Comparison of ENCODE assay signal across 25 cellular contexts in genomic region chr2:108436976-108437375, GRCh38. TPM values are rescaled to one million over a fixed set of nuclear protein-coding genes. Genes with fewer than 3 reads are reported as not detected.
DNase-seq lines count a peak whose midpoint lies in the region; ATAC-seq and TF ChIP-seq lines count a peak whose summit lies in the region.
"Had no signal": no experiment of that assay in that cellular context is flagged by ENCODE, and none has a peak within 500 bp of the region (broad histone marks: within the 10 kb centered on the region; RNA-seq: fewer than 3 reads in every experiment).

No MANE protein-coding gene starts in this region.

- H3K27me3 Mint-ChIP-seq in activated CD8-positive, alpha-beta T cell treated with anti-CD3 and anti-CD28 coated beads for 36 hours, result no peaks in the 10 kb centered on the region
- H3K27me3 Mint-ChIP-seq in endothelial cell (ENCODE audit: unreplicated experiment), result peaks cover 1% of the 10 kb centered on the region

- no peak for TF ChIP-seq POLR2A in gastroesophageal sphincter (IDR thresholded peaks at IDR 0.05)

- H3K4me1 Mint-ChIP-seq in activated CD8-positive, alpha-beta T cell treated with anti-CD3 and anti-CD28 coated beads for 36 hours (ENCODE audit: low read depth), result peaks cover 15% of the 10 kb centered on the region
- H3K4me1 Mint-ChIP-seq in endothelial cell (ENCODE audit: unreplicated experiment), result peaks cover 29% of the 10 kb centered on the region

- peak overlapping the region; percentile 88 for H3K27ac Mint-ChIP-seq in activated CD8-positive, alpha-beta T cell treated with anti-CD3 and anti-CD28 coated beads for 36 hours
- no peak overlapping the region for H3K27ac Mint-ChIP-seq in endothelial cell (ENCODE audit: unreplicated experiment)
- H3K27ac Mint-ChIP-seq: B cell had no signal

- H3K36me3 ChIP-seq in effector memory CD4-positive, alpha-beta T cell (ENCODE audit: control insufficient read depth, insufficient read depth, low read length), result no peaks in the 10 kb centered on the region
- no peaks in the 10 kb centered on the region for H3K36me3 ChIP-seq in gastroesophageal sphincter
- H3K36me3 ChIP-seq: Peyer's patch had no signal

- H3K4me3 Mint-ChIP-seq in activated CD8-positive, alpha-beta T cell treated with anti-CD3 and anti-CD28 coated beads for 36 hours, result peak overlapping the region; percentile 31
- H3K4me3 Mint-ChIP-seq in endothelial cell (ENCODE audit: unreplicated experiment), result peak overlapping the region; percentile 54
- H3K4me3 Mint-ChIP-seq: B cell had no signal

- H3K9me3 ChIP-seq in effector memory CD4-positive, alpha-beta T cell (ENCODE audit: control insufficient read depth, low read length), result no peaks in the 10 kb centered on the region
- no peaks in the 10 kb centered on the region for H3K9me3 ChIP-seq in gastroesophageal sphincter
- H3K9me3 ChIP-seq: Peyer's patch had no signal

- TF ChIP-seq CTCF in activated CD8-positive, alpha-beta T cell treated with anti-CD3 and anti-CD28 coated beads for 36 hours (IDR thresholded peaks at IDR 0.05), result no peak
- TF ChIP-seq CTCF in endothelial cell (IDR thresholded peaks at IDR 0.05; ENCODE audit: unreplicated experiment) (no peak), gastroesophageal sphincter (IDR thresholded peaks at IDR 0.05) (no peak)

- no peaks in the 10 kb centered on the region for H3K36me3 Mint-ChIP-seq in activated CD8-positive, alpha-beta T cell treated with anti-CD3 and anti-CD28 coated beads for 36 hours (ENCODE audit: low read depth)
- peaks cover 31% of the 10 kb centered on the region for H3K36me3 Mint-ChIP-seq in endothelial cell (ENCODE audit: low read depth, unreplicated experiment)

- peak; percentile 65 for ATAC-seq in activated CD8-positive, alpha-beta T cell treated with anti-CD3 and anti-CD28 coated beads for 36 hours
- no peak for ATAC-seq in gastroesophageal sphincter
- ATAC-seq: HCT116, HepG2 had no signal

- no peak for TF ChIP-seq EP300 in gastroesophageal sphincter (IDR thresholded peaks at IDR 0.05)

- H3K9me3 Mint-ChIP-seq in activated CD8-positive, alpha-beta T cell treated with anti-CD3 and anti-CD28 coated beads for 36 hours, result no peaks in the 10 kb centered on the region
- peaks cover 4% of the 10 kb centered on the region for H3K9me3 Mint-ChIP-seq in endothelial cell (ENCODE audit: unreplicated experiment)

- in situ Hi-C loops in KBM-7 (cut with MboI; ENCODE audit: low pct_unique_long_range_greater_than_20kb, low sequenced_read_pairs), result no loop called here

- no peak overlapping the region for H3K4me3 ChIP-seq in effector memory CD4-positive, alpha-beta T cell (ENCODE audit: insufficient read depth, low read depth, low read length, poor library complexity, severe bottlenecking)
- H3K4me3 ChIP-seq in gastroesophageal sphincter, result no peak overlapping the region
- H3K4me3 ChIP-seq: Peyer's patch, SK-N-MC had no signal

- intact Hi-C loops in activated CD8-positive, alpha-beta T cell treated with anti-CD3 and anti-CD28 coated beads for 36 hours (cut with micrococcal nuclease), result no loop called here

- CTCF ChIA-PET in activated CD8-positive, alpha-beta T cell treated with anti-CD3 and anti-CD28 coated beads for 36 hours (lab: Charles Lee), result no interaction called here

- WGBS in gastroesophageal sphincter (ENCODE audit: low coverage in 1 of 2), 2 donors, result 40 to 47% methylated on average over 1 of the region's 1 CpG

- no peaks in the 10 kb centered on the region for H3K27me3 ChIP-seq in effector memory CD4-positive, alpha-beta T cell (replicated peaks; ENCODE audit: control insufficient read depth, insufficient read depth, low read length, poor library complexity, severe bottlenecking)
- no peaks in the 10 kb centered on the region for H3K27me3 ChIP-seq in gastroesophageal sphincter
- H3K27me3 ChIP-seq: Peyer's patch had no signal

- no peaks in the 10 kb centered on the region for H3K4me1 ChIP-seq in effector memory CD4-positive, alpha-beta T cell (ENCODE audit: control insufficient read depth, insufficient read depth, low read length, poor library complexity, severe bottlenecking)
- no peaks in the 10 kb centered on the region for H3K4me1 ChIP-seq in gastroesophageal sphincter
- H3K4me1 ChIP-seq: Peyer's patch had no signal

- DNase-seq in GDM1 (lab: John Stamatoyannopoulos, UW) (peak; percentile 21), KBM-7 (peak; percentile 54), endothelial cell (ENCODE audit: low spot score) (no peak), EL (no peak)
- DNase-seq in activated CD8-positive, alpha-beta T cell treated with anti-CD3 and anti-CD28 coated beads for 36 hours, result no peak
- no peak for DNase-seq in effector memory CD4-positive, alpha-beta T cell
- DNase-seq: Calu3, DMS79 treated with DMSO at 0.1 percent for 48 hours, Kasumi-1, NCI-H2029, NCI-H446 treated with DMSO at 0.1 percent for 48 hours, NCI-H526, NCI-H82, OCI-M1, Peyer's patch, SIG-M5 had no signal

- no peak overlapping the region for H3K27ac ChIP-seq in effector memory CD4-positive, alpha-beta T cell (ENCODE audit: insufficient read depth, low read length, poor library complexity, severe bottlenecking)
- no peak overlapping the region for H3K27ac ChIP-seq in gastroesophageal sphincter
- H3K27ac ChIP-seq: Peyer's patch, SK-N-MC had no signal

- POLR2A ChIA-PET in activated CD8-positive, alpha-beta T cell treated with anti-CD3 and anti-CD28 coated beads for 36 hours (lab: Charles Lee), result interaction anchor here (1.7 kb wide), 1 partner anchor 12 kb away, joined by 4 read pairs; the partner anchor contains the start of gene GCC2

RNA-seq across cellular contexts. Expression of gene GCC2, which starts 12.0 kb away (rescaled TPM):
- total RNA-seq in activated CD8-positive, alpha-beta T cell treated with anti-CD3 and anti-CD28 coated beads for 36 hours, result 10 to 100 TPM; 39.0 to 44.1 TPM
- total RNA-seq in endothelial cell (ENCODE audit: unreplicated experiment) (64.9 TPM), gastroesophageal sphincter (10 to 100 TPM; 24.0 to 41.6 (median 33.4) TPM)

RNA-seq across cellular contexts. Expression of gene SULT1C4, which starts 59.2 kb away (rescaled TPM):
- total RNA-seq in activated CD8-positive, alpha-beta T cell treated with anti-CD3 and anti-CD28 coated beads for 36 hours, result not detected
- total RNA-seq in endothelial cell (ENCODE audit: unreplicated experiment) (22.6 TPM), gastroesophageal sphincter (1 to 10 TPM; 2.3 to 8.1 (median 5.9) TPM)
- total RNA-seq: A673; B cell; Calu3; HT1080; MCF 10A; T-helper 1 cell treated with Interleukin-12 subunit alpha and Interleukin-12 subunit beta and Interleukin-4 antibody, amounts not matched to agents 30 ng/mL and 1 ng/mL, for 36 hours had no signal

Comparison
In these comparisons a context has a peak if more than half of its experiments do, and no peak if none do; other contexts are left out.
1. DNase-seq: peak in GDM1 (single experiment) and KBM-7 (single experiment); none in activated CD8-positive, alpha-beta T cell treated with anti-CD3 and anti-CD28 coated beads for 36 hours (single experiment), endothelial cell (single experiment), EL (single experiment) and effector memory CD4-positive, alpha-beta T cell (0 of 3).